Comparison of ENCODE assay signal across 1 cellular context in genomic region chr17:74259667-74260524, GRCh38.
TF ChIP-seq lines count a peak whose summit lies in the region.

No MANE protein-coding gene starts in this region.

TF ChIP-seq in SK-N-SH treated with all-trans-retinoic acid at 6 μM for 48 hours, 23 proteins besides CTCF, POLR2A, EP300 and RAD21 (continued from another document):
- TF ChIP-seq POU6F1 (CRISPR knock-in tag; IDR thresholded peaks at IDR 0.05; ENCODE audit: borderline replicate concordance, low read depth), result no peak
- no peak for TF ChIP-seq PATZ1 (CRISPR knock-in tag; IDR thresholded peaks at IDR 0.05; ENCODE audit: borderline replicate concordance)
- no peak for TF ChIP-seq GLIS3 (CRISPR knock-in tag; IDR thresholded peaks at IDR 0.05)
- no peak for TF ChIP-seq PPARA (CRISPR knock-in tag; IDR thresholded peaks at IDR 0.05; ENCODE audit: borderline replicate concordance)
TF ChIP-seq in SK-N-SH treated with all-trans-retinoic acid at 6 μM for 48 hours: peak in this region for 0.
